1 cellular context compared by ENCODE assay signal in the genomic region with DNA sequence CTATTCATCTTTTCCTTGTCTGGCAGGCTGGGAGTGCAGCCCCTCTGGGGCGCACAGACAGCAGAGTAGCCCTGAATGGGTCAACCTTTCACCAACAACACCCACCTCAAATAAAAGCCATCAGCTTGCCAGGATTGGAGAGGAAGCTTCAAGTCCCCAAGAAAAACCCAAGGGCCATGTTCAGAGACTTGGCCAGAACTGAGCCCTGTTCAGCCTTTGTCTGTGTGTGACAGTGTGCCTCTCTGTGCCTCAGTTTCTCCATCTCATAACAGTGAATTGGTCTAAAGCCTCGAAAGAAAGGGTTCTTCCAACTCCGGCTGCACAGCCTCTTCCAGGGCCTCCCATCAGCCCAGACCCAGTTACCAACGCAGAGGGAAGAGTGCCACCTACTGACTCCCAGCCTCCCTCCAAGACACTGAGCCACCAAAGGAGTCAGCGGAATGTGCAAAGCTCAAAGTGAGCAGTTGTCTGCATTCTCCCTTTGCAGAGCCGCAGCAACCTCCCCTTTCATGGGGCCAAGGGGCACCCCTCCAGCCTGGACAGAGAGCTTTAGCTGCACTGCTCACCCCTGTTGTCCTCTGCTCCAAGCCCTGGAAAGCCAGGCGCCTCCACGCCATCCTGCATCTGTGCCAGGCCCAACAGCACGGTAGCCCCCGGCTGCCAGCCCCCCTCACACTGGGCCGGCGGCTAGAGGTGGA.
A peak's percentile ranks its signal among the peaks of the same experiment; 100 is the strongest.
TF ChIP-seq lines count a peak whose summit lies in the region.

No MANE protein-coding gene starts in this region.

TF ChIP-seq in HepG2, 621 proteins besides CTCF, POLR2A, EP300 and RAD21 (continued from another document and continues in another):
- TF ChIP-seq, protein P1, sequence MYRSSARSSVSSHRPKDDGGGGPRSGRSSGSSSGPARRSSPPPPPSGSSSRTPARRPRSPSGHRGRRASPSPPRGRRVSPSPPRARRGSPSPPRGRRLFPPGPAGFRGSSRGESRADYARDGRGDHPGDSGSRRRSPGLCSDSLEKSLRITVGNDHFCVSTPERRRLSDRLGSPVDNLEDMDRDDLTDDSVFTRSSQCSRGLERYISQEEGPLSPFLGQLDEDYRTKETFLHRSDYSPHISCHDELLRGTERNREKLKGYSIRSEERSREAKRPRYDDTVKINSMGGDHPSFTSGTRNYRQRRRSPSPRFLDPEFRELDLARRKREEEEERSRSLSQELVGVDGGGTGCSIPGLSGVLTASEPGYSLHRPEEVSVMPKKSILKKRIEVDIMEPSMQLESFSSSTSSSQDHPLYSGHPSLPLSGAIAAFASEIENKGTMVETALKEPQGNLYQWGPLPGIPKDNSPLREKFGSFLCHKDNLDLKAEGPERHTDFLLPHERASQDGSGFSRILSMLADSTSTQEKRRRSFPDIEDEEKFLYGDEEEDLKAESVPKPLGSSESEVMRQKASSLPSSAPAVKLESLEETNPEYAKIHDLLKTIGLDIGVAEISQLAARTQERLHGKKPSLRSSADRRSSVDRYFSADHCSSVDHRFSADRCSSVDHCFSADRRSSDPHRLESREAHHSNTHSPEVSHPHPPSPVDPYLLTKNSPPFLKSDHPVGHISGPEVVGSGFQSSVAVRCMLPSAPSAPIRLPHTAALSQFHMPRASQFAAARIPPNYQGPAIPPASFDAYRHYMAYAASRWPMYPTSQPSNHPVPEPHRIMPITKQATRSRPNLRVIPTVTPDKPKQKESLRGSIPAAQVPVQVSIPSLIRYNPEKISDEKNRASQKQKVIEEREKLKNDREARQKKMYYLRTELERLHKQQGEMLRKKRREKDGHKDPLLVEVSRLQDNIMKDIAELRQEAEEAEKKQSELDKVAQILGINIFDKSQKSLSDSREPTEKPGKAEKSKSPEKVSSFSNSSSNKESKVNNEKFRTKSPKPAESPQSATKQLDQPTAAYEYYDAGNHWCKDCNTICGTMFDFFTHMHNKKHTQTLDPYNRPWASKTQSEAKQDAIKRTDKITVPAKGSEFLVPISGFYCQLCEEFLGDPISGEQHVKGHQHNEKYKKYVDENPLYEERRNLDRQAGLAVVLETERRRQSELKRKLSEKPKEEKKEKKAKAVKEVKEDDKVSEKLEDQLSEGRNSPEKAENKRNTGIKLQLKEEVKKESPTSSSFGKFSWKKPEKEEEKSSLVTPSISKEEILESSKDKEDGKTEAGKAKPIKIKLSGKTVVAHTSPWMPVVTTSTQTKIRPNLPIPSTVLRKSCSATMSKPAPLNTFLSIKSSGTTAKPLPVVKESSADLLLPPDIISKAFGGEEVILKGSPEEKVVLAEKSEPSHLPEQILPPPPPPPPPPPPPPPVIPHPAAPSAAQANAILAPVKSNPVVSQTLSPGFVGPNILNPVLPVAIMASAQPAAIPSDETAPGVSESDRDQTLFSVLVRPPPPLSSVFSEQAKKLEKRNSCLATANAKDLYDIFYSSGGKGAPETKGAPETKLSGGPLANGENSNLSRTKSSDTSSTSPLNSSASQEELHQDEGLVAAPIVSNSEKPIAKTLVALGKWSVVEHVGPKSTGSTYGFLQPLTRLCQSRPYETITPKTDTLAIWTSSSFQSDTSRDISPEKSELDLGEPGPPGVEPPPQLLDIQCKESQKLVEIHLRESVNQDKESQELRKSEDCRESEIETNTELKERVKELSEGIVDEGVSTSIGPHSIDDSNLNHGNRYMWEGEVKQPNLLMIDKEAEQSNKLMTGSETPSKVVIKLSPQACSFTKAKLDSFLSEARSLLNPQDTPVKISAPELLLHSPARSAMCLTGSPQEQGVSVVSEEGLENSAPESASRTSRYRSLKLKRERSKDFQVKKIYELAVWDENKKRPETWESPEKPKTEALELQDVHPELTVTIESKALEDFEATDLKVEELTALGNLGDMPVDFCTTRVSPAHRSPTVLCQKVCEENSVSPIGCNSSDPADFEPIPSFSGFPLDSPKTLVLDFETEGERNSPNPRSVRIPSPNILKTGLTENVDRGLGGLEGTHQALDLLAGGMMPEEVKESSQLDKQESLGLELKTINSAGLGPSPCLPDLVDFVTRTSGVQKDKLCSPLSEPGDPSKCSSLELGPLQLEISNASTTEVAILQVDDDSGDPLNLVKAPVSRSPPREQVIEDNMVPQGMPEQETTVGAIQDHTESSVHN (CRISPR knock-in tag; IDR thresholded peaks at IDR 0.05): no peak
- TF ChIP-seq TFAP4 (IDR thresholded peaks at IDR 0.05; ENCODE audit: borderline replicate concordance, low read depth) (no peak), STAG1 (CRISPR knock-in tag; IDR thresholded peaks at IDR 0.05) (peak; percentile 94), ATF5 (CRISPR knock-in tag; IDR thresholded peaks at IDR 0.05; ENCODE audit: low read depth) (no peak), ZNF207 (IDR thresholded peaks at IDR 0.05; ENCODE audit: borderline replicate concordance) (no peak), ZBTB37 (CRISPR knock-in tag; IDR thresholded peaks at IDR 0.05) (no peak), ELF4 (CRISPR knock-in tag; IDR thresholded peaks at IDR 0.05; ENCODE audit: borderline replicate concordance) (no peak), TMF1 (CRISPR knock-in tag; IDR thresholded peaks at IDR 0.05; ENCODE audit: low read depth) (no peak), NBN (conservative IDR thresholded peaks at IDR 0.05) (no peak), ZNF180 (CRISPR knock-in tag; IDR thresholded peaks at IDR 0.05; ENCODE audit: borderline replicate concordance, low read depth) (no peak), DMTF1 (CRISPR knock-in tag; IDR thresholded peaks at IDR 0.05) (no peak), GFI1 (CRISPR knock-in tag; IDR thresholded peaks at IDR 0.05; ENCODE audit: borderline replicate concordance) (no peak), NCOA1 (CRISPR knock-in tag; IDR thresholded peaks at IDR 0.05) (no peak), ETV6 (CRISPR knock-in tag; conservative IDR thresholded peaks at IDR 0.05) (no peak), ZNF333 (CRISPR knock-in tag; IDR thresholded peaks at IDR 0.05; ENCODE audit: borderline replicate concordance) (no peak), MYC (CRISPR knock-in tag; IDR thresholded peaks at IDR 0.05; ENCODE audit: borderline replicate concordance) (no peak), EEA1 (CRISPR knock-in tag; IDR thresholded peaks at IDR 0.05; ENCODE audit: borderline replicate concordance) (no peak), ZNF777 (CRISPR knock-in tag; IDR thresholded peaks at IDR 0.05) (no peak), KDM4B (CRISPR knock-in tag; IDR thresholded peaks at IDR 0.05) (no peak), TRIM24 (CRISPR knock-in tag; IDR thresholded peaks at IDR 0.05) (no peak), SRY (CRISPR knock-in tag; IDR thresholded peaks at IDR 0.05) (no peak), JARID2 (CRISPR knock-in tag; IDR thresholded peaks at IDR 0.05; ENCODE audit: insufficient replicate concordance) (peak; percentile 61), ZNF10 (CRISPR knock-in tag; IDR thresholded peaks at IDR 0.05; ENCODE audit: borderline replicate concordance, low read depth) (no peak), FOXP1 (IDR thresholded peaks at IDR 0.05) (no peak), FOXP1 (CRISPR knock-in tag; IDR thresholded peaks at IDR 0.05) (no peak), NCOA2 (CRISPR knock-in tag; IDR thresholded peaks at IDR 0.05) (no peak), SP5 (CRISPR knock-in tag; IDR thresholded peaks at IDR 0.05; ENCODE audit: borderline replicate concordance, low read depth) (no peak), TARDBP (CRISPR knock-in tag; IDR thresholded peaks at IDR 0.05) (no peak), ZNF576 (CRISPR knock-in tag; IDR thresholded peaks at IDR 0.05) (no peak)
- TF ChIP-seq, protein P2, sequence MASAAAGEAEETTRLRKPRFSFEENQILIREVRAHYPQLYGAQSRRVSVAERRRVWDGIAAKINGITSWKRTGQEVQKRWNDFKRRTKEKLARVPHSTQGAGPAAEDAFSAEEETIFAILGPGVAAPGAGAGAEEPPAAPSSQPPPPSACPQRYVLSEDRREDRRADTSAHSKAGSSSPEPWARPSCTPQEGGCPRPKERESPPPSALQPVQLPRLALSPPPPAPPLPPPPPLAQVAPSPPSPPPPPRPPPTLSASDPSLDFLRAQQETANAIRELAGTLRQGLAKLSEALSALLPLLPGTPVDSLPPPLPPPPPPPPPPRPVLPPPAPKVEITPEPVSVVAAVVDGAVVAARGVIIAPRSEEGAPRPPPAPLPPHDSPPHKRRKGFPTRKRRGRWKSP (CRISPR knock-in tag; IDR thresholded peaks at IDR 0.05): no peak
- TF ChIP-seq, protein P3, sequence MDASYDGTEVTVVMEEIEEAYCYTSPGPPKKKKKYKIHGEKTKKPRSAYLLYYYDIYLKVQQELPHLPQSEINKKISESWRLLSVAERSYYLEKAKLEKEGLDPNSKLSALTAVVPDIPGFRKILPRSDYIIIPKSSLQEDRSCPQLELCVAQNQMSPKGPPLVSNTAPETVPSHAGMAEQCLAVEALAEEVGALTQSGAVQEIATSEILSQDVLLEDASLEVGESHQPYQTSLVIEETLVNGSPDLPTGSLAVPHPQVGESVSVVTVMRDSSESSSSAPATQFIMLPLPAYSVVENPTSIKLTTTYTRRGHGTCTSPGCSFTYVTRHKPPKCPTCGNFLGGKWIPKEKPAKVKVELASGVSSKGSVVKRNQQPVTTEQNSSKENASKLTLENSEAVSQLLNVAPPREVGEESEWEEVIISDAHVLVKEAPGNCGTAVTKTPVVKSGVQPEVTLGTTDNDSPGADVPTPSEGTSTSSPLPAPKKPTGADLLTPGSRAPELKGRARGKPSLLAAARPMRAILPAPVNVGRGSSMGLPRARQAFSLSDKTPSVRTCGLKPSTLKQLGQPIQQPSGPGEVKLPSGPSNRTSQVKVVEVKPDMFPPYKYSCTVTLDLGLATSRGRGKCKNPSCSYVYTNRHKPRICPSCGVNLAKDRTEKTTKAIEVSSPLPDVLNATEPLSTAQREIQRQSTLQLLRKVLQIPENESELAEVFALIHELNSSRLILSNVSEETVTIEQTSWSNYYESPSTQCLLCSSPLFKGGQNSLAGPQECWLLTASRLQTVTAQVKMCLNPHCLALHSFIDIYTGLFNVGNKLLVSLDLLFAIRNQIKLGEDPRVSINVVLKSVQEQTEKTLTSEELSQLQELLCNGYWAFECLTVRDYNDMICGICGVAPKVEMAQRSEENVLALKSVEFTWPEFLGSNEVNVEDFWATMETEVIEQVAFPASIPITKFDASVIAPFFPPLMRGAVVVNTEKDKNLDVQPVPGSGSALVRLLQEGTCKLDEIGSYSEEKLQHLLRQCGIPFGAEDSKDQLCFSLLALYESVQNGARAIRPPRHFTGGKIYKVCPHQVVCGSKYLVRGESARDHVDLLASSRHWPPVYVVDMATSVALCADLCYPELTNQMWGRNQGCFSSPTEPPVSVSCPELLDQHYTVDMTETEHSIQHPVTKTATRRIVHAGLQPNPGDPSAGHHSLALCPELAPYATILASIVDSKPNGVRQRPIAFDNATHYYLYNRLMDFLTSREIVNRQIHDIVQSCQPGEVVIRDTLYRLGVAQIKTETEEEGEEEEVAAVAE (CRISPR knock-in tag; IDR thresholded peaks at IDR 0.05; ENCODE audit: borderline replicate concordance): no peak
- TF ChIP-seq, protein P4, sequence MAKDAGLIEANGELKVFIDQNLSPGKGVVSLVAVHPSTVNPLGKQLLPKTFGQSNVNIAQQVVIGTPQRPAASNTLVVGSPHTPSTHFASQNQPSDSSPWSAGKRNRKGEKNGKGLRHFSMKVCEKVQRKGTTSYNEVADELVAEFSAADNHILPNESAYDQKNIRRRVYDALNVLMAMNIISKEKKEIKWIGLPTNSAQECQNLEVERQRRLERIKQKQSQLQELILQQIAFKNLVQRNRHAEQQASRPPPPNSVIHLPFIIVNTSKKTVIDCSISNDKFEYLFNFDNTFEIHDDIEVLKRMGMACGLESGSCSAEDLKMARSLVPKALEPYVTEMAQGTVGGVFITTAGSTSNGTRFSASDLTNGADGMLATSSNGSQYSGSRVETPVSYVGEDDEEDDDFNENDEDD (CRISPR knock-in tag; IDR thresholded peaks at IDR 0.05; ENCODE audit: borderline replicate concordance): 0 out of 2 replicates have a peak, but pooled peaks have one; percentile 15
- TF ChIP-seq, protein P5, sequence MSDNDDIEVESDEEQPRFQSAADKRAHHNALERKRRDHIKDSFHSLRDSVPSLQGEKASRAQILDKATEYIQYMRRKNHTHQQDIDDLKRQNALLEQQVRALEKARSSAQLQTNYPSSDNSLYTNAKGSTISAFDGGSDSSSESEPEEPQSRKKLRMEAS (IDR thresholded peaks at IDR 0.05): no peak
